In the genomic region with DNA sequence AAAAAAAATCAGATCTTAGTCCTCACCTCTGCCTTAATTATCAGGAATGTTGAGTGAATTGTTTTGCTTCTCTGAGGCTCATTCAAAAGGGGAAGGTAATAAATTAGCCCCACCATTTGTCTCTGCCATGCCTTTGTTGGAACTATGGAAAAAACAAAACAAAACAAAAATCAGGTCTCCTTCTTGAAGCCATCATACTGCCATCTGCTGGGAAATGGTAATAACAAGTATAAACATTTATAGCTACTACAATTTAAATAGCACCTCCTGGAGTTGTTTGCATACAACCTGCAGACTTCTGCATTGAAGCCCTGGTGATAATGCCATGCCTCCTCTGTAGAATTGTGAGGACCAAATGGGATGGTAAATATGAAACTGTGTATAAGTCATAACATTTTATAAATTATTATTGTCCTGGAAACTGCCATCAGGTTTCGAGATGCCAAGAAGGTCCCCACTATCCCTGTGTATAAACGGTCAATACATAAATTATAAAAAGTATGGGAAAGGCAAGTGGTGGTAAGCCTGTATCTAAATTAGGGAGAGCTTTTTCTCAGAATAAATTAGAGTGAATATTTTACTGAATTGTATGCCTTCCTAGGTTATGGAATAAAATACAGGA, we compare ENCODE assay signal across 9 cellular contexts.
A peak's percentile ranks its signal among the peaks of the same experiment; 100 is the strongest.
DNase-seq lines count a peak whose midpoint lies in the region; ATAC-seq and TF ChIP-seq lines count a peak whose summit lies in the region.
"Had no signal": no experiment of that assay in that cellular context is flagged by ENCODE, and none has a peak within 500 bp of the region (broad histone marks: within the 10 kb centered on the region; RNA-seq: fewer than 3 reads in every experiment).

No MANE protein-coding gene starts in this region.

- H3K9me2 ChIP-seq in SK-N-SH, result no peaks in the 10 kb centered on the region

- H3K27ac Mint-ChIP-seq in activated CD4-positive, alpha-beta T cell treated with anti-CD3 and anti-CD28 coated beads, Interleukin-2, amount 10 ng/mL, durations not matched to agents 24 days and 14 days, result no peak overlapping the region

- H3K9ac ChIP-seq in SK-N-SH, result no peak overlapping the region

- H3F3A ChIP-seq in SK-N-SH (replicated peaks; ENCODE audit: insufficient read depth), result peaks cover 8% of the 10 kb centered on the region

- H3K27ac ChIP-seq in SK-N-SH (ENCODE audit: low read depth in 2 of 2, low read length in 1 of 2), result peak overlapping the region in 1 of 2 experiments; percentile 28; a peak in 2 of 4 replicates

- TF ChIP-seq RAD21 in SK-N-SH (IDR thresholded peaks at IDR 0.05; ENCODE audit: low read length), result peak; percentile 69

- no peaks in the 10 kb centered on the region for H3K9me3 ChIP-seq in SK-N-SH

- H3K4me1 ChIP-seq in SK-N-SH (ENCODE audit: control insufficient read depth in 1 of 2, insufficient read depth in 2 of 2, low read depth in 1 of 2, low read length in 1 of 2), result peaks cover 4 to 9% of the 10 kb centered on the region in 2 experiments; a peak in 3 of 4 replicates

- peaks cover 2% of the 10 kb centered on the region for H3K27me3 Mint-ChIP-seq in activated CD4-positive, alpha-beta T cell treated with anti-CD3 and anti-CD28 coated beads, Interleukin-2, amount 10 ng/mL, durations not matched to agents 24 days and 14 days
- H3K27me3 Mint-ChIP-seq: CD8-positive, alpha-beta memory T cell had no signal

- no peak overlapping the region for H2AFZ ChIP-seq in SK-N-SH (ENCODE audit: low read depth)

- peak; percentile 72 for TF ChIP-seq CTCF in SK-N-SH (IDR thresholded peaks at IDR 0.05)

- TF ChIP-seq EP300 in SK-N-SH (IDR thresholded peaks at IDR 0.05; ENCODE audit: borderline replicate concordance in 1 of 2, low read depth in 1 of 2, low read length in 1 of 2), result no peak

- H3K79me2 ChIP-seq in SK-N-SH (ENCODE audit: insufficient read depth), result no peaks in the 10 kb centered on the region

- CTCF ChIA-PET in SK-N-SH (lab: Yijun Ruan, JAX), result interaction anchor here (0.6 to 4.2 kb wide), 32 partner anchors 9 to 659 kb away, joined by 3 to 47 read pairs (median 4); no protein-coding TSS in a partner anchor

- H3K27me3 ChIP-seq in SK-N-SH (ENCODE audit: insufficient read depth), result no peaks in the 10 kb centered on the region

- DNase-seq in activated CD4-positive, alpha-beta T cell treated with anti-CD3 and anti-CD28 coated beads, Interleukin-2, amount 10 ng/mL, durations not matched to agents 24 days and 14 days, result peak; percentile 63
- DNase-seq in activated CD4-positive, alpha-beta T cell treated with anti-CD3 and anti-CD28 coated beads for 1 hour, result no peak
- DNase-seq in NCI-H1105 (lab: John Stamatoyannopoulos, UW) (peak; percentile 5), SK-N-SH (peak; percentile 44), fibroblast of peridontal ligament (ENCODE audit: extremely low read depth) (peak; percentile 87), pons (ENCODE audit: low spot score) (peak; percentile 59), posterior cingulate gyrus (no peak)

- H3K4me2 ChIP-seq in SK-N-SH, result no peak overlapping the region

- intact Hi-C loops in activated CD4-positive, alpha-beta T cell treated with anti-CD3 and anti-CD28 coated beads, Interleukin-2, amount 10 ng/mL, durations not matched to agents 24 days and 14 days (cut with micrococcal nuclease), result loop anchor here (1.0 to 10.0 kb wide), 5 partner anchors 252 to 907 kb away; no protein-coding TSS in a partner anchor
- intact Hi-C loops in posterior cingulate gyrus (cut with DNase I), result no loop called here

- no peaks in the 10 kb centered on the region for H4K20me1 ChIP-seq in SK-N-SH (ENCODE audit: insufficient read depth)

- no peak for ATAC-seq in HG03039 (IDR thresholded peaks at IDR 0.05; ENCODE audit: unreplicated experiment)

- peaks cover 0 to 7% of the 10 kb centered on the region in 2 experiments for H3K36me3 ChIP-seq in SK-N-SH (replicated peaks in 1 of 2; ENCODE audit: control insufficient read depth in 1 of 2, insufficient read depth in 2 of 2, low read length in 1 of 2)

- 95% methylated on average over 2 of the region's 2 CpGs for WGBS in SK-N-SH (ENCODE audit: low lambda C conversion rate)

- H3K4me1 Mint-ChIP-seq in activated CD4-positive, alpha-beta T cell treated with anti-CD3 and anti-CD28 coated beads, Interleukin-2, amount 10 ng/mL, durations not matched to agents 24 days and 14 days, result peaks cover 3% of the 10 kb centered on the region

- H3K36me3 Mint-ChIP-seq in activated CD4-positive, alpha-beta T cell treated with anti-CD3 and anti-CD28 coated beads, Interleukin-2, amount 10 ng/mL, durations not matched to agents 24 days and 14 days (ENCODE audit: low read depth), result no peaks in the 10 kb centered on the region

- H3K4me3 Mint-ChIP-seq in activated CD4-positive, alpha-beta T cell treated with anti-CD3 and anti-CD28 coated beads, Interleukin-2, amount 10 ng/mL, durations not matched to agents 24 days and 14 days, result no peak overlapping the region
- H3K4me3 Mint-ChIP-seq: CD8-positive, alpha-beta memory T cell had no signal

- H3K9me3 Mint-ChIP-seq in activated CD4-positive, alpha-beta T cell treated with anti-CD3 and anti-CD28 coated beads, Interleukin-2, amount 10 ng/mL, durations not matched to agents 24 days and 14 days, result no peaks in the 10 kb centered on the region
- H3K9me3 Mint-ChIP-seq: CD8-positive, alpha-beta memory T cell had no signal

- H3K4me3 ChIP-seq in SK-N-SH (ENCODE audit: low read depth in 2 of 2, low read length in 1 of 2), result no peak overlapping the region

- POLR2A ChIA-PET in SK-N-SH (lab: Yijun Ruan, JAX), result interaction anchor here (0.8 kb wide), 1 partner anchor 251 kb away, joined by 3 read pairs; no protein-coding TSS in a partner anchor

TF ChIP-seq in SK-N-SH, 30 proteins besides CTCF, POLR2A, EP300 and RAD21:
- TF ChIP-seq CHD2 (IDR thresholded peaks at IDR 0.05; ENCODE audit: low read length, partially characterized antibody) (no peak), NFIC (IDR thresholded peaks at IDR 0.05; ENCODE audit: borderline replicate concordance) (no peak), SMC3 (IDR thresholded peaks at IDR 0.05; ENCODE audit: low read depth, low read length) (peak; percentile 49)

Comparison
In these comparisons a context has a peak if more than half of its experiments do, and no peak if none do; other contexts are left out.
1. DNase-seq: peak in activated CD4-positive, alpha-beta T cell treated with anti-CD3 and anti-CD28 coated beads, Interleukin-2, amount 10 ng/mL, durations not matched to agents 24 days and 14 days (single experiment), NCI-H1105 (single experiment), SK-N-SH (single experiment), fibroblast of peridontal ligament (single experiment) and pons (single experiment); none in activated CD4-positive, alpha-beta T cell treated with anti-CD3 and anti-CD28 coated beads for 1 hour (single experiment) and posterior cingulate gyrus (0 of 10).